In the genomic region with DNA sequence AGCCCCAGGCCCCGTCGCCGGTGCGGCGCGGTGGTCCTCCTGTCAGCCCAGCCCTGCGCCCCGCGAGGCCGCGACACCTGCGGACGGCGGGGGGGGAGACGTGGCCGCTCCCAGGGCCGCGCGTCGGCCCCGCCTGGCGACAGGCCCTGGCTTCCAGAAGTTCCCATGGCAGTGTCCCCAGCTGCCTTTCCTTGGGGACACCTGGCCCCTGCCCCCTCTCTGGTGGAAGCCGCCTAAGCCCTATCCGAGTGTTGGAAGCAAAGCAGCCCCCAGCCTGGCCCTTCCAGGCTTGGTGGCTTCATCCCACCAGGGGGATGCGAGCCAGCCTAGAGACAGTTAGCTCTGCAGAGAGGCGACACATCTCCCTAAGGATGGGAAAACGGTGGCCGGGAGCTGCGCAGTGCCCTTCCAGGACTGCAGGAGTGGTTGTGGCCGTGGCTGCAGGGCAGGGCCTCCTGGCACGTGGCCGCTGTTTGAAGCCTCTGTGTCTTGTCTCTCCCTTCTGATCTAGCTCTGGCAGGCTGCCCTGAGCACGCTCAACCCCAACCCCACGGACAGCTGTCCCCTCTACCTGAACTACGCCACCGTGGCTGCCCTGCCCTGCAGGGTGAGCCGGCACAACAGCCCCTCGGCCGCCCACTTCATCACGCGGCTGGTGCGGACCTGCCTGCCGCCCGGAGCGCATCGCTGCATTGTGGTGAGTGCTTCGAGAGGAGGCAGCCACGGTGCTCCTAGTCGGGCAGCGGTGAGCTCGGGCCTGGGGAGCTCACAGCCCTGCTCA, we compare ENCODE assay signal across 8 cellular contexts. TPM values are rescaled to one million over a fixed set of nuclear protein-coding genes. Genes with fewer than 3 reads are reported as not detected.
DNase-seq lines count a peak whose midpoint lies in the region; ATAC-seq and FAIRE-seq lines count a peak whose summit lies in the region.

No MANE protein-coding gene starts in this region.

- H3K9me3 ChIP-seq in right cardiac atrium (ENCODE audit: control insufficient read depth, low read length) (no peaks in the 10 kb centered on the region), small intestine (ENCODE audit: control insufficient read depth, low read depth) (no peaks in the 10 kb centered on the region)

- no peaks in the 10 kb centered on the region for H3K9me3 Mint-ChIP-seq in activated naive CD4-positive, alpha-beta T cell treated with anti-CD3 and anti-CD28 coated beads, Interleukin-2, amount 10 ng/mL, durations not matched to agents 7 days and 5 days

- H3K36me3 Mint-ChIP-seq in activated naive CD4-positive, alpha-beta T cell treated with anti-CD3 and anti-CD28 coated beads, Interleukin-2, amount 10 ng/mL, durations not matched to agents 7 days and 5 days: peaks cover 11% of the 10 kb centered on the region

- H3K27me3 ChIP-seq in right cardiac atrium (ENCODE audit: control insufficient read depth, insufficient read depth) (no peaks in the 10 kb centered on the region), small intestine (ENCODE audit: control insufficient read depth in 2 of 2, insufficient read depth in 2 of 2, low read length in 2 of 2) (no peaks in the 10 kb centered on the region)

- CTCF ChIA-PET in activated naive CD4-positive, alpha-beta T cell treated with anti-CD3 and anti-CD28 coated beads, Interleukin-2, amount 10 ng/mL, durations not matched to agents 7 days and 5 days (lab: Charles Lee): interaction anchor here (0.9 to 2.5 kb wide), 5 partner anchors 10 to 49 kb away, joined by 3 to 13 read pairs (median 6); partner anchors contain the start of gene STX16

- intact Hi-C loops in right cardiac atrium (cut with DNase I): loop anchor here in 2 of 4 donors (5.0 kb wide), 1 partner anchor 41 kb away; the partner anchor contains the start of gene STX16 (in 2 of the 2)

- 41% methylated on average over 51 of the region's 51 CpGs for WGBS in right cardiac atrium
- WGBS in small intestine, 3 donors: 43 to 71% (median 62%) methylated on average over 28 to 51 of the region's 51 CpGs

- H3K4me3 Mint-ChIP-seq in activated naive CD4-positive, alpha-beta T cell treated with anti-CD3 and anti-CD28 coated beads, Interleukin-2, amount 10 ng/mL, durations not matched to agents 7 days and 5 days: peak overlapping the region; percentile 74

- no peak for FAIRE-seq in small intestine (lab: Jason Lieb, UNC)

- H3K4me3 ChIP-seq in right cardiac atrium (ENCODE audit: low read length) (peak overlapping the region; percentile 87), small intestine (ENCODE audit: low read depth in 1 of 2, low read length in 2 of 2) (peak overlapping the region; percentile 36 to 75)

- peaks cover 5% of the 10 kb centered on the region for H3K4me1 ChIP-seq in right cardiac atrium (ENCODE audit: control insufficient read depth, insufficient read depth, low read length)
- peaks cover 6 to 7% of the 10 kb centered on the region in 2 donors for H3K4me1 ChIP-seq in small intestine (ENCODE audit: control insufficient read depth in 2 of 2, insufficient read depth in 1 of 2, low read depth in 1 of 2, low read length in 1 of 2)

- ATAC-seq in HG03571 (IDR thresholded peaks at IDR 0.05; ENCODE audit: unreplicated experiment) (peak; percentile 30), right cardiac atrium (peak in 1 of 2 donors; percentile 7), HG02798 (IDR thresholded peaks at IDR 0.05; ENCODE audit: poor library complexity, unreplicated experiment) (no peak)

- peak overlapping the region; percentile 83 for H3K27ac Mint-ChIP-seq in activated naive CD4-positive, alpha-beta T cell treated with anti-CD3 and anti-CD28 coated beads, Interleukin-2, amount 10 ng/mL, durations not matched to agents 7 days and 5 days

- no peaks in the 10 kb centered on the region for H3K27me3 Mint-ChIP-seq in activated naive CD4-positive, alpha-beta T cell treated with anti-CD3 and anti-CD28 coated beads, Interleukin-2, amount 10 ng/mL, durations not matched to agents 7 days and 5 days

- DNase-seq in activated CD8-positive, alpha-beta memory T cell treated with anti-CD3 and anti-CD28 coated beads for 24 hours: peak; percentile 76
- no peak for DNase-seq in activated CD8-positive, alpha-beta memory T cell treated with anti-CD3 and anti-CD28 coated beads, Interleukin-2, amount 50 U/mL, for 4 hours
- no peak for DNase-seq in activated naive CD4-positive, alpha-beta T cell treated with anti-CD3 and anti-CD28 coated beads, Interleukin-2, amount 10 ng/mL, durations not matched to agents 7 days and 5 days
- DNase-seq in right cardiac atrium (peak in 2 of 3 donors; percentile 65 to 76), small intestine (peak; percentile 20), NCI-H524 treated with DMSO at 0.1 percent for 48 hours (lab: John Stamatoyannopoulos, UW) (no peak)

- H3K27ac ChIP-seq in right cardiac atrium (ENCODE audit: low read length) (peak overlapping the region; percentile 82), small intestine (ENCODE audit: low read depth in 1 of 2, low read length in 1 of 2) (peak overlapping the region; percentile 67 to 76)

- peaks cover 22% of the 10 kb centered on the region for H3K4me1 Mint-ChIP-seq in activated naive CD4-positive, alpha-beta T cell treated with anti-CD3 and anti-CD28 coated beads, Interleukin-2, amount 10 ng/mL, durations not matched to agents 7 days and 5 days

- H3K36me3 ChIP-seq in small intestine (ENCODE audit: control insufficient read depth in 2 of 2, insufficient read depth in 2 of 2, low read length in 2 of 2): peaks cover 2 to 6% of the 10 kb centered on the region in 2 donors

RNA-seq across cellular contexts. Expression of gene NPEPL1, which starts 0.8 kb away (rescaled TPM):
- total RNA-seq in right cardiac atrium: 10 to 100 TPM; 22.0 to 28.8 (median 23.0) TPM
- 26.1 TPM for polyA plus RNA-seq in right cardiac atrium
- 10 to 100 TPM; 16.5 to 29.7 (median 22.9) TPM for polyA plus RNA-seq in small intestine

RNA-seq across cellular contexts. Expression of gene STX16, which starts 42.3 kb away (rescaled TPM):
- 10 to 100 TPM; 28.0 to 35.0 (median 33.3) TPM for total RNA-seq in right cardiac atrium
- polyA plus RNA-seq in right cardiac atrium (28.8 TPM), small intestine (10 to 100 TPM; 17.3 to 39.8 (median 29.9) TPM)

Comparison
In these comparisons a context has a peak if more than half of its experiments do, and no peak if none do; other contexts are left out.
1. DNase-seq: peak in activated CD8-positive, alpha-beta memory T cell treated with anti-CD3 and anti-CD28 coated beads for 24 hours (single experiment), right cardiac atrium (2 of 3) and small intestine (single experiment); none in activated CD8-positive, alpha-beta memory T cell treated with anti-CD3 and anti-CD28 coated beads, Interleukin-2, amount 50 U/mL, for 4 hours (single experiment), activated naive CD4-positive, alpha-beta T cell treated with anti-CD3 and anti-CD28 coated beads, Interleukin-2, amount 10 ng/mL, durations not matched to agents 7 days and 5 days (single experiment) and NCI-H524 treated with DMSO at 0.1 percent for 48 hours (single experiment).